Comparison of ENCODE assay signal across 8 cellular contexts in the genomic region with DNA sequence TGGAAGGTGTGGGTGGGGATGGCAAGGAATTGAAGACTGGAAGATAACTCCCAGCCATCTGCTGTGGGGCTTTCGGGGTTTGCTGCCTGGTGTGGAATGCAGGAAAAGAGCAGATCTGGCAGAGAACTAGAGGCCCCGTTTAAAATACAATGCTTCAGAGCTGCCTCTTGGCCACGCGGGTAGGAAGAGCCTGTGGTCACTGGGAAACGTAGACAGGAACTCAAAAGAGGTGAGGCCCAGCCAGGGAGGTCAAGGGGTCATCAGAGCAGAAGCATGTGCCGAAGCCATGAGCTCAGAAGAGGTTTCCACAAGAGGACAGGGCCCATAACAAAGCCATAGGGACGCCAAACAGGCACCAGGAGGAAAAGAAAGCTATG. TPM values are rescaled to one million over a fixed set of nuclear protein-coding genes. Genes with fewer than 3 reads are reported as not detected.
DNase-seq lines count a peak whose midpoint lies in the region; ATAC-seq and TF ChIP-seq lines count a peak whose summit lies in the region.

No MANE protein-coding gene starts in this region.

- WGBS in gastroesophageal sphincter (ENCODE audit: low coverage in 1 of 2), 2 donors = 23 to 68% methylated on average over 4 to 5 of the region's 7 CpGs

- no peaks in the 10 kb centered on the region for H3K9me3 ChIP-seq in gastroesophageal sphincter
- H3K9me3 ChIP-seq in skeletal muscle tissue (ENCODE audit: control insufficient read depth in 3 of 3, low read length in 3 of 3) = no peaks in the 10 kb centered on the region

- no peak for TF ChIP-seq CTCF in gastroesophageal sphincter (IDR thresholded peaks at IDR 0.05)

- H3K4me1 ChIP-seq in gastroesophageal sphincter (no peaks in the 10 kb centered on the region), skeletal muscle tissue (ENCODE audit: control insufficient read depth in 3 of 3, insufficient read depth in 3 of 3, low read length in 3 of 3) (peaks cover 11 to 18% (median 15%) of the 10 kb centered on the region in 3 donors)

- peak overlapping the region in 3 of 4 donors; percentile 14 to 32 (median 19) for H3K27ac ChIP-seq in gastroesophageal sphincter
- H3K27ac ChIP-seq in skeletal muscle tissue (ENCODE audit: low read depth, low read length) = peak overlapping the region; percentile 23

- no peak for TF ChIP-seq EP300 in gastroesophageal sphincter (IDR thresholded peaks at IDR 0.05)

- TF ChIP-seq POLR2A in gastroesophageal sphincter (IDR thresholded peaks at IDR 0.05) = no peak

- DNase-seq in NCI-H146 (lab: John Stamatoyannopoulos, UW) = peak; percentile 36
- DNase-seq in NCI-H146 treated with DMSO at 0.1 percent for 48 hours (lab: John Stamatoyannopoulos, UW; ENCODE audit: unreplicated experiment) = no peak
- DNase-seq in MV-4-11 (lab: John Stamatoyannopoulos, UW) = peak; percentile 22
- no peak for DNase-seq in cortex of kidney (lab: John Stamatoyannopoulos, UW)

- H3K9ac ChIP-seq in skeletal muscle tissue (ENCODE audit: low read depth in 1 of 3, low read length in 3 of 3) = no peak overlapping the region

- no peaks in the 10 kb centered on the region for H3K36me3 ChIP-seq in gastroesophageal sphincter
- H3K36me3 ChIP-seq in skeletal muscle tissue (ENCODE audit: control insufficient read depth in 3 of 3, insufficient read depth in 3 of 3, low read length in 3 of 3) = no peaks in the 10 kb centered on the region

- peak; percentile 37 for ATAC-seq in gastroesophageal sphincter
- ATAC-seq in GM18517 (IDR thresholded peaks at IDR 0.05; ENCODE audit: unreplicated experiment) = no peak
- ATAC-seq in GM21360 (IDR thresholded peaks at IDR 0.05; ENCODE audit: unreplicated experiment) = no peak

- H3K27me3 ChIP-seq in gastroesophageal sphincter = no peaks in the 10 kb centered on the region
- H3K27me3 ChIP-seq in skeletal muscle tissue (ENCODE audit: control insufficient read depth in 3 of 3, insufficient read depth in 3 of 3, low read length in 3 of 3) = no peaks in the 10 kb centered on the region

- no peak overlapping the region for H3K4me3 ChIP-seq in gastroesophageal sphincter
- H3K4me3 ChIP-seq in skeletal muscle tissue (ENCODE audit: low read length in 3 of 3) = no peak overlapping the region

RNA-seq across cellular contexts. Expression of gene STS, which starts 14.5 kb away (rescaled TPM):
- total RNA-seq in gastroesophageal sphincter (1 to 10 TPM; 4.0 to 9.3 (median 5.7) TPM), skeletal muscle tissue (4.7 TPM)

RNA-seq across cellular contexts. Expression of gene PUDP, which starts 14.9 kb away (rescaled TPM):
- total RNA-seq in gastroesophageal sphincter (10 to 100 TPM in 1 of 4 donors, 1 to 10 TPM in 3; 4.8 to 10.5 (median 8.1) TPM), skeletal muscle tissue (15.1 TPM)

Comparison
In these comparisons a context has a peak if more than half of its experiments do, and no peak if none do; other contexts are left out.
1. DNase-seq: peak in NCI-H146 (single experiment) and MV-4-11 (single experiment); none in NCI-H146 treated with DMSO at 0.1 percent for 48 hours (single experiment) and cortex of kidney (single experiment).